In genomic region chr16:71855937-71856662, GRCh38 we compare ENCODE assay signal across 19 cellular contexts. TPM values are rescaled to one million over a fixed set of nuclear protein-coding genes. Genes with fewer than 3 reads are reported as not detected.
DNase-seq lines count a peak whose midpoint lies in the region; ATAC-seq and TF ChIP-seq lines count a peak whose summit lies in the region.
"Had no signal": no experiment of that assay in that cellular context is flagged by ENCODE, and none has a peak within 500 bp of the region (broad histone marks: within the 10 kb centered on the region; RNA-seq: fewer than 3 reads in every experiment).

No MANE protein-coding gene starts in this region.

- no peak overlapping the region for H3K27ac Mint-ChIP-seq in activated naive CD4-positive, alpha-beta T cell treated with anti-CD3 and anti-CD28 coated beads for 36 hours
- H3K27ac Mint-ChIP-seq in stimulated activated effector memory CD8-positive, alpha-beta T cell treated with anti-CD3 and anti-CD28 coated beads, Interleukin-12 subunit alpha, Interleukin-12 subunit beta, amount 100 ng/mL, for 72 hours = peak overlapping the region; percentile 91
- H3K27ac Mint-ChIP-seq in MCF 10A (ENCODE audit: low read depth, unreplicated experiment) = no peak overlapping the region

- peak overlapping the region; percentile 98 for H3K27ac ChIP-seq in KOPT-K1 (ENCODE audit: low read depth, low read length, poor library complexity, severe bottlenecking)
- H3K27ac ChIP-seq: ascending aorta, PC-9 had no signal

- H3K9me3 ChIP-seq in KOPT-K1 (ENCODE audit: insufficient read depth, low read length, poor library complexity, severe bottlenecking) = no peaks in the 10 kb centered on the region
- H3K9me3 ChIP-seq: ascending aorta had no signal

- POLR2A ChIA-PET in MCF 10A (lab: Yijun Ruan, JAX) = interaction anchor here (2.8 kb wide), 1 partner anchor 10 kb away, joined by 11 read pairs; the partner anchor contains the start of gene ATXN1L

- no peak overlapping the region for H3K4me3 Mint-ChIP-seq in activated naive CD4-positive, alpha-beta T cell treated with anti-CD3 and anti-CD28 coated beads for 36 hours
- peak overlapping the region; percentile 60 for H3K4me3 Mint-ChIP-seq in stimulated activated effector memory CD8-positive, alpha-beta T cell treated with anti-CD3 and anti-CD28 coated beads, Interleukin-12 subunit alpha, Interleukin-12 subunit beta, amount 100 ng/mL, for 72 hours
- H3K4me3 Mint-ChIP-seq in MCF 10A (ENCODE audit: unreplicated experiment) = no peak overlapping the region

- H3K9me3 Mint-ChIP-seq in activated naive CD4-positive, alpha-beta T cell treated with anti-CD3 and anti-CD28 coated beads for 36 hours = no peaks in the 10 kb centered on the region
- no peaks in the 10 kb centered on the region for H3K9me3 Mint-ChIP-seq in stimulated activated effector memory CD8-positive, alpha-beta T cell treated with anti-CD3 and anti-CD28 coated beads, Interleukin-12 subunit alpha, Interleukin-12 subunit beta, amount 100 ng/mL, for 72 hours
- H3K9me3 Mint-ChIP-seq in MCF 10A (ENCODE audit: unreplicated experiment) = no peaks in the 10 kb centered on the region
- H3K9me3 Mint-ChIP-seq: naive B cell had no signal

- DNase-seq in activated naive CD4-positive, alpha-beta T cell treated with anti-CD3 and anti-CD28 coated beads for 36 hours = peak; percentile 20
- DNase-seq in activated naive CD4-positive, alpha-beta T cell treated with anti-CD3 and anti-CD28 coated beads, Interleukin-2, amount 50 U/mL, for 16 hours = no peak
- DNase-seq in central memory CD4-positive, alpha-beta T cell = peak; percentile 7
- DNase-seq in stimulated activated effector memory CD8-positive, alpha-beta T cell treated with anti-CD3 and anti-CD28 coated beads, Interleukin-12 subunit alpha, Interleukin-12 subunit beta, amount 100 ng/mL, for 72 hours (ENCODE audit: low spot score in 2 of 2) = peak; percentile 34 to 86
- no peak for DNase-seq in MCF 10A (ENCODE audit: unreplicated experiment)
- DNase-seq: Calu3, foreskin melanocyte, GOT3, KG1, left ventricle myocardium superior, naive B cell, NCI-H1092 treated with DMSO at 0.1 percent for 48 hours, NCI-H748 treated with DMSO at 0.1 percent for 48 hours, PC-9 had no signal

- intact Hi-C loops in activated naive CD4-positive, alpha-beta T cell treated with anti-CD3 and anti-CD28 coated beads for 36 hours (cut with micrococcal nuclease) = loop anchor here (2.0 kb wide), 1 partner anchor 17 kb away; no protein-coding TSS in a partner anchor
- intact Hi-C loops in MCF 10A (cut with micrococcal nuclease) = no loop called here

- peaks cover 9% of the 10 kb centered on the region for H3K36me3 Mint-ChIP-seq in activated naive CD4-positive, alpha-beta T cell treated with anti-CD3 and anti-CD28 coated beads for 36 hours (ENCODE audit: low read depth)
- H3K36me3 Mint-ChIP-seq in stimulated activated effector memory CD8-positive, alpha-beta T cell treated with anti-CD3 and anti-CD28 coated beads, Interleukin-12 subunit alpha, Interleukin-12 subunit beta, amount 100 ng/mL, for 72 hours = peaks cover 70% of the 10 kb centered on the region
- peaks cover 25% of the 10 kb centered on the region for H3K36me3 Mint-ChIP-seq in MCF 10A (ENCODE audit: insufficient read depth, unreplicated experiment)

- CTCF ChIA-PET in activated naive CD4-positive, alpha-beta T cell treated with anti-CD3 and anti-CD28 coated beads for 36 hours (lab: Charles Lee) = interaction anchor here (3.1 kb wide), 1 partner anchor 26 kb away, joined by 11 read pairs; no protein-coding TSS in a partner anchor
- CTCF ChIA-PET in MCF 10A (lab: Yijun Ruan, JAX) = interaction anchor here (1.1 to 1.5 kb wide), 3 partner anchors 8 to 26 kb away, joined by 3 to 4 read pairs (median 4); no protein-coding TSS in a partner anchor

- peak; percentile 97 for ATAC-seq in stimulated activated effector memory CD8-positive, alpha-beta T cell treated with anti-CD3 and anti-CD28 coated beads, Interleukin-12 subunit alpha, Interleukin-12 subunit beta, amount 100 ng/mL, for 72 hours
- no peak for ATAC-seq in GM19452 (IDR thresholded peaks at IDR 0.05; ENCODE audit: unreplicated experiment)
- ATAC-seq in GM21528 (IDR thresholded peaks at IDR 0.05; ENCODE audit: low FRiP score, unreplicated experiment) = no peak
- ATAC-seq: left ventricle myocardium superior, SK-N-SH treated with all-trans-retinoic acid at 6 μM for 48 hours had no signal

- H3K36me3 ChIP-seq in KOPT-K1 (ENCODE audit: insufficient read depth, low read length) = peaks cover 88% of the 10 kb centered on the region

- H3K27me3 Mint-ChIP-seq in activated naive CD4-positive, alpha-beta T cell treated with anti-CD3 and anti-CD28 coated beads for 36 hours (ENCODE audit: low read depth) = no peaks in the 10 kb centered on the region
- H3K27me3 Mint-ChIP-seq in MCF 10A (ENCODE audit: insufficient read depth, unreplicated experiment) = no peaks in the 10 kb centered on the region
- H3K27me3 Mint-ChIP-seq: naive B cell had no signal

- no TSS peak for BruUV-seq in MCF 10A (replicated peaks; lab: Mats Ljungman, UMichigan)

- TF ChIP-seq CTCF in MCF 10A (IDR thresholded peaks at IDR 0.05; ENCODE audit: unreplicated experiment) = no peak

- H3K4me1 Mint-ChIP-seq in activated naive CD4-positive, alpha-beta T cell treated with anti-CD3 and anti-CD28 coated beads for 36 hours (ENCODE audit: low read depth) = peaks cover 52% of the 10 kb centered on the region
- peaks cover 68% of the 10 kb centered on the region for H3K4me1 Mint-ChIP-seq in stimulated activated effector memory CD8-positive, alpha-beta T cell treated with anti-CD3 and anti-CD28 coated beads, Interleukin-12 subunit alpha, Interleukin-12 subunit beta, amount 100 ng/mL, for 72 hours
- no peaks in the 10 kb centered on the region for H3K4me1 Mint-ChIP-seq in MCF 10A (ENCODE audit: insufficient read depth, unreplicated experiment)

RNA-seq across cellular contexts. Expression of gene ATXN1L, which starts 10.3 kb away (rescaled TPM):
- 10 to 100 TPM; 11.3 to 11.9 TPM for total RNA-seq in activated naive CD4-positive, alpha-beta T cell treated with anti-CD3 and anti-CD28 coated beads for 36 hours
- total RNA-seq in MCF 10A (2022) = 18.2 and 20.4 TPM in 2 replicates

RNA-seq across cellular contexts. Expression of gene ZNF821, which starts 27.9 kb away (rescaled TPM):
- total RNA-seq in activated naive CD4-positive, alpha-beta T cell treated with anti-CD3 and anti-CD28 coated beads for 36 hours = 1 to 10 TPM; 5.9 TPM
- 3.4 and 4.4 TPM in 2 replicates for total RNA-seq in MCF 10A (2022)
- total RNA-seq: ascending aorta had no signal

RNA-seq across cellular contexts. Expression of gene IST1, which starts 39.2 kb away (rescaled TPM):
- 100 to 1,000 TPM; 196 to 203 TPM for total RNA-seq in activated naive CD4-positive, alpha-beta T cell treated with anti-CD3 and anti-CD28 coated beads for 36 hours
- total RNA-seq in MCF 10A (2022) = 127 TPM in 2 replicates

RNA-seq across cellular contexts. Expression of gene AP1G1, which starts 47.5 kb away (rescaled TPM):
- 10 to 100 TPM; 56.4 to 59.3 TPM for total RNA-seq in activated naive CD4-positive, alpha-beta T cell treated with anti-CD3 and anti-CD28 coated beads for 36 hours
- total RNA-seq in MCF 10A (2022) = 99.5 and 100 TPM in 2 replicates

Comparison
In these comparisons a context has a peak if more than half of its experiments do, and no peak if none do; other contexts are left out.
1. DNase-seq: peak in activated naive CD4-positive, alpha-beta T cell treated with anti-CD3 and anti-CD28 coated beads for 36 hours (single experiment), central memory CD4-positive, alpha-beta T cell (single experiment) and stimulated activated effector memory CD8-positive, alpha-beta T cell treated with anti-CD3 and anti-CD28 coated beads, Interleukin-12 subunit alpha, Interleukin-12 subunit beta, amount 100 ng/mL, for 72 hours (2 of 2); none in activated naive CD4-positive, alpha-beta T cell treated with anti-CD3 and anti-CD28 coated beads, Interleukin-2, amount 50 U/mL, for 16 hours (single experiment) and MCF 10A (single experiment).